Comparison of ENCODE assay signal across 8 cellular contexts in the genomic region with DNA sequence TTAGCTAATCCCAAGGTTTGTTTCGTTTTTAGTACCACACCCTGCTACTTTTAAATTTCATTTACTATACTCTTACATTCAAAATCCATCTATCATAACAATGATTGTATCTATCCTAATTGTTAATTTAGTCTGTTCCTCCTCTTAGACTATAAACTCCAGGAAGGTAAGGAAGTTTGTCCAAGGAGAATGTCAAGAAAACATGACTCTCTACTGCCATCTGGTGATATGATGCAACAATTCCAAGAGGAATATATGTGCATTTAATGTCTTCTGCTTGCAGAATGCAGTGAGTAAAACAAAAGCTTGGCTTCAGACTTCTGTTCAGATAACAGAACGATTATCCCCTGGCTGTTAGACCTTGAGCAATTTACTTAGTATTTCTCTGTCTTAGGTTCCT.
DNase-seq lines count a peak whose midpoint lies in the region; ATAC-seq, FAIRE-seq and TF ChIP-seq lines count a peak whose summit lies in the region.

No MANE protein-coding gene starts in this region.

- H3K27me3 Mint-ChIP-seq in CD8-positive, alpha-beta memory T cell: peaks cover 0 to 2% of the 10 kb centered on the region in 2 donors
- H3K27me3 Mint-ChIP-seq in stimulated activated memory B cell treated with anti-CD40 and anti-IgM and Interleukin-4, amounts not matched to agents 10 μg/mL and 1 μg/mL and 100 μg/mL, for 72 hours: no peaks in the 10 kb centered on the region

- DNase-seq in GDM1 (lab: John Stamatoyannopoulos, UW) (peak; percentile 9), NCI-H2171 treated with DMSO at 0.1 percent for 48 hours (lab: John Stamatoyannopoulos, UW) (peak; percentile 75), GM12878 (ENCODE audit: low read depth, low spot score) (peak; percentile 13), OCI-M2 (lab: John Stamatoyannopoulos, UW; ENCODE audit: unreplicated experiment) (no peak)
- DNase-seq in CD8-positive, alpha-beta memory T cell: no peak

- H3K9ac ChIP-seq in GM12878 (ENCODE audit: control insufficient read depth, insufficient read depth, low read length): no peak overlapping the region
- no peak overlapping the region for H3K9ac ChIP-seq in liver (ENCODE audit: low read depth in 1 of 2, low read length in 2 of 2)

- H3K27ac ChIP-seq in GM12878 (ENCODE audit: control insufficient read depth, insufficient read depth) (no peak overlapping the region), liver (ENCODE audit: low read depth in 1 of 2, low read length in 2 of 2) (no peak overlapping the region)
- no peak overlapping the region for H3K27ac ChIP-seq in CD8-positive, alpha-beta memory T cell (ENCODE audit: low read depth, low read length)

- no TSS peak for BruUV-seq in GM12878 (replicated peaks; lab: Mats Ljungman, UMichigan)

- no peak overlapping the region for H3K4me3 Mint-ChIP-seq in CD8-positive, alpha-beta memory T cell
- no peak overlapping the region for H3K4me3 Mint-ChIP-seq in stimulated activated memory B cell treated with anti-CD40 and anti-IgM and Interleukin-4, amounts not matched to agents 10 μg/mL and 1 μg/mL and 100 μg/mL, for 72 hours

- no peak overlapping the region for H2AFZ ChIP-seq in GM12878 (ENCODE audit: control insufficient read depth, low read depth, low read length)

- TF ChIP-seq RAD21 in GM12878 (IDR thresholded peaks at IDR 0.05; ENCODE audit: insufficient read depth, low read depth, low read length) (peak; percentile 79), liver (IDR thresholded peaks at IDR 0.05) (peak; percentile 80 to 83)

- H3K79me2 ChIP-seq in GM12878 (ENCODE audit: control insufficient read depth, insufficient read depth, low read length): no peaks in the 10 kb centered on the region

- H3K9me3 Mint-ChIP-seq in CD8-positive, alpha-beta memory T cell: peaks cover 3 to 21% (median 11%) of the 10 kb centered on the region in 5 donors
- H3K9me3 Mint-ChIP-seq in stimulated activated memory B cell treated with anti-CD40 and anti-IgM and Interleukin-4, amounts not matched to agents 10 μg/mL and 1 μg/mL and 100 μg/mL, for 72 hours: peaks cover 9% of the 10 kb centered on the region

- peak; percentile 64 for ATAC-seq in HG02610 (IDR thresholded peaks at IDR 0.05; ENCODE audit: unreplicated experiment)
- ATAC-seq in GM12878: peak; percentile 66
- no peak for ATAC-seq in stimulated activated memory B cell treated with anti-CD40 and anti-IgM and Interleukin-4, amounts not matched to agents 10 μg/mL and 1 μg/mL and 100 μg/mL, for 72 hours

- no peak overlapping the region for H3K27ac Mint-ChIP-seq in CD8-positive, alpha-beta memory T cell
- H3K27ac Mint-ChIP-seq in stimulated activated memory B cell treated with anti-CD40 and anti-IgM and Interleukin-4, amounts not matched to agents 10 μg/mL and 1 μg/mL and 100 μg/mL, for 72 hours: no peak overlapping the region

- SMC1A ChIA-PET in GM12878 (lab: Charles Lee; ENCODE audit: uncharacterized antibody, unreplicated experiment): interaction anchor here (0.7 to 1.7 kb wide), 12 partner anchors 9 to 283 kb away, joined by 3 to 8 read pairs (median 4); no protein-coding TSS in a partner anchor

- H3K36me3 ChIP-seq in GM12878 (ENCODE audit: control insufficient read depth in 2 of 2, insufficient read depth in 2 of 2, low read length in 1 of 2) (no peaks in the 10 kb centered on the region), liver (ENCODE audit: control insufficient read depth in 4 of 4, insufficient read depth in 3 of 4, low read depth in 1 of 4, low read length in 3 of 4) (no peaks in the 10 kb centered on the region)
- H3K36me3 ChIP-seq in CD8-positive, alpha-beta memory T cell (ENCODE audit: insufficient read depth, low read length): no peaks in the 10 kb centered on the region

- no peaks in the 10 kb centered on the region for H3K9me3 ChIP-seq in GM12878 (replicated peaks; ENCODE audit: control insufficient read depth, insufficient read depth, low read length)
- no peaks in the 10 kb centered on the region for H3K9me3 ChIP-seq in liver (ENCODE audit: control insufficient read depth in 4 of 4, low read length in 3 of 4)
- H3K9me3 ChIP-seq in CD8-positive, alpha-beta memory T cell (ENCODE audit: low read length): no peaks in the 10 kb centered on the region

- intact Hi-C loops in GM12878 (cut with micrococcal nuclease; ENCODE audit: unreplicated experiment): loop anchor here (1.0 to 10.0 kb wide), 4 partner anchors 121 to 1939 kb away; no protein-coding TSS in a partner anchor

- in situ Hi-C loops in GM12878 (cut with MboI): loop anchor here (10.0 kb wide), 1 partner anchor 279 kb away; no protein-coding TSS in a partner anchor

- H3K36me3 Mint-ChIP-seq in CD8-positive, alpha-beta memory T cell: no peaks in the 10 kb centered on the region
- H3K36me3 Mint-ChIP-seq in stimulated activated memory B cell treated with anti-CD40 and anti-IgM and Interleukin-4, amounts not matched to agents 10 μg/mL and 1 μg/mL and 100 μg/mL, for 72 hours: no peaks in the 10 kb centered on the region

- H4K20me1 ChIP-seq in GM12878 (ENCODE audit: control insufficient read depth, insufficient read depth): no peaks in the 10 kb centered on the region

- H3K4me3 ChIP-seq in GM12878 (no peak overlapping the region), liver (ENCODE audit: low read depth in 1 of 3, low read length in 3 of 3) (no peak overlapping the region)
- no peak overlapping the region for H3K4me3 ChIP-seq in CD8-positive, alpha-beta memory T cell (ENCODE audit: low read length)

- H3K27me3 ChIP-seq in GM12878 (replicated peaks in 1 of 2; ENCODE audit: control insufficient read depth in 2 of 2, insufficient read depth in 2 of 2, low read length in 1 of 2) (no peaks in the 10 kb centered on the region), liver (ENCODE audit: control insufficient read depth in 4 of 4, insufficient read depth in 4 of 4, low read length in 3 of 4) (no peaks in the 10 kb centered on the region)
- no peaks in the 10 kb centered on the region for H3K27me3 ChIP-seq in CD8-positive, alpha-beta memory T cell (ENCODE audit: insufficient read depth, low read length, poor library complexity, severe bottlenecking)

- H3K4me1 ChIP-seq in GM12878 (ENCODE audit: control insufficient read depth, insufficient read depth, low read length): no peaks in the 10 kb centered on the region
- peaks cover 0 to 18% (median 10%) of the 10 kb centered on the region in 4 donors for H3K4me1 ChIP-seq in liver (ENCODE audit: control insufficient read depth in 4 of 4, insufficient read depth in 4 of 4, low read length in 3 of 4)
- no peaks in the 10 kb centered on the region for H3K4me1 ChIP-seq in CD8-positive, alpha-beta memory T cell (ENCODE audit: insufficient read depth, low read length)

- peak; percentile 42 to 61 (median 52); a peak in 5 of 6 replicates for TF ChIP-seq CTCF in GM12878 (IDR thresholded peaks at IDR 0.05 in 2 of 3, conservative IDR thresholded peaks at IDR 0.05 in 1 of 3; ENCODE audit: control insufficient read depth in 2 of 3, extremely low read depth in 1 of 3, insufficient read depth in 1 of 3, low read depth in 3 of 3, low read length in 3 of 3)
- TF ChIP-seq CTCF in liver (IDR thresholded peaks at IDR 0.05; ENCODE audit: low read depth, low read length, missing input control): peak; percentile 47

- H3K4me2 ChIP-seq in GM12878 (ENCODE audit: control insufficient read depth, insufficient read depth): no peak overlapping the region

- H3K4me1 Mint-ChIP-seq in CD8-positive, alpha-beta memory T cell: no peaks in the 10 kb centered on the region
- H3K4me1 Mint-ChIP-seq in stimulated activated memory B cell treated with anti-CD40 and anti-IgM and Interleukin-4, amounts not matched to agents 10 μg/mL and 1 μg/mL and 100 μg/mL, for 72 hours: peaks cover 4% of the 10 kb centered on the region

- no peak for TF ChIP-seq EP300 in GM12878 (IDR thresholded peaks at IDR 0.05; ENCODE audit: borderline replicate concordance in 1 of 2, control insufficient read depth in 1 of 2, low read depth in 2 of 2, low read length in 2 of 2)

- TF ChIP-seq POLR2A in GM12878 (IDR thresholded peaks at IDR 0.05; ENCODE audit: low read depth, low read length): no peak

- RAD21 ChIA-PET in GM12878 (lab: Charles Lee; ENCODE audit: unreplicated experiment): interaction anchor here (0.6 to 2.4 kb wide), 10 partner anchors 9 to 309 kb away, joined by 3 to 18 read pairs (median 3); no protein-coding TSS in a partner anchor

- POLR2A ChIA-PET in GM12878 (lab: Charles Lee): no interaction called here
- POLR2A ChIA-PET in CD8-positive, alpha-beta memory T cell (lab: Charles Lee): no interaction called here

- FAIRE-seq in GM12878 (lab: Jason Lieb, UNC): peak; percentile 74

- CTCF ChIA-PET in GM12878 (lab: Yijun Ruan, JAX): interaction anchor here (0.7 to 4.5 kb wide), 32 partner anchors 9 to 1943 kb away, joined by 3 to 48 read pairs (median 3); no protein-coding TSS in a partner anchor
- CTCF ChIA-PET in CD8-positive, alpha-beta memory T cell (lab: Charles Lee): no interaction called here

- WGBS in GM12878 (ENCODE audit: insufficient coverage, insufficient replicate concordance, low lambda C conversion rate, missing lambda C conversion rate): 3% methylated on average over 2 of the region's 2 CpGs
- WGBS in liver: 48% methylated on average over 2 of the region's 2 CpGs

TF ChIP-seq in GM12878, 131 proteins besides CTCF, POLR2A, EP300 and RAD21 (continues in another document):
- peak; percentile 72; the same call in 1 of the 2 replicates for TF ChIP-seq SMC3 (IDR thresholded peaks at IDR 0.05; ENCODE audit: borderline replicate concordance, low read length)

TF ChIP-seq in liver, 16 proteins besides CTCF, POLR2A, EP300 and RAD21:
- TF ChIP-seq YY1 (IDR thresholded peaks at IDR 0.05) (no peak), ATF3 (IDR thresholded peaks at IDR 0.05) (peak; percentile 22)

Comparison
In these comparisons a context has a peak if more than half of its experiments do, and no peak if none do; other contexts are left out.
1. DNase-seq: peak in GDM1 (single experiment), NCI-H2171 treated with DMSO at 0.1 percent for 48 hours (single experiment) and GM12878 (single experiment); none in CD8-positive, alpha-beta memory T cell (0 of 5) and OCI-M2 (single experiment).